Comparison of ENCODE assay signal across 14 cellular contexts in the genomic region with DNA sequence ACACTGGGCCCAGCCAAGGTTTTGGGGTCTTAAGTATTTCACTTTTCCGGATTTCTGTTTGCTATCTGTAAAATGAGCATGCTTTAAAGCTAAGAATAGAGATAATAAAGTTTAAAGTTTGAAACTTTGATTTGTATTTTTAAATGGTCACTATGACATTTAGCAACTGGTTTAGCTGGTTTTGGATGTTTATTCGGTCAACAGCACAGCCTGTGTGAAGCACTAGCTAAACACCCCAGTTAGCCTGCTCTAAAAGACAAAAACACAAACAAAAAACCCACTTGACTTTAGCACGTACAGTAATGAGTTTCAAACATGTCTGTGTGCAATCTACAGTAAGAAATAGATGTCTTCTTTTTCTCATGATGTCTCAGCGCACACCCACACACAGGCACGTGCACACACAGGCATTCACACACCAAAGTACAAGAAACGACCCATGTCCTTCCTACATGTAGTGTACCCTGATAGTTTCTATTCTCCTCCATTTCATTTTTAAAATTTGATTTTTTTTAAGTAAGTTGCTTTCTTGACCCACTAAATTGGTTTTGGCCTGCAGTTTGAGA. TPM values are rescaled to one million over a fixed set of nuclear protein-coding genes. Genes with fewer than 3 reads are reported as not detected.
DNase-seq lines count a peak whose midpoint lies in the region; ATAC-seq and TF ChIP-seq lines count a peak whose summit lies in the region.
"Had no signal": no experiment of that assay in that cellular context is flagged by ENCODE, and none has a peak within 500 bp of the region (broad histone marks: within the 10 kb centered on the region; RNA-seq: fewer than 3 reads in every experiment).

No MANE protein-coding gene starts in this region.

- POLR2A ChIA-PET in RWPE1 (lab: Yijun Ruan, JAX; ENCODE audit: low non-redundant PET), result no interaction called here

- H3K36me3 Mint-ChIP-seq in activated naive CD4-positive, alpha-beta T cell treated with anti-CD3 and anti-CD28 coated beads, Interleukin-2, amount 50 U/mL, for 24 hours, result no peaks in the 10 kb centered on the region

- no peak for DNase-seq in activated CD4-positive, CD25-positive, alpha-beta regulatory T cell treated with anti-CD3 and anti-CD28 coated beads, Interleukin-2, amount 50 U/mL, for 72 hours
- DNase-seq in stimulated activated CD4-positive, alpha-beta T cell treated with anti-CD3 and anti-CD28 coated beads, Interleukin-4, amount 100 ng/mL, for 4 hours, result peak; percentile 19 to 30
- DNase-seq in left ventricle myocardium superior (no peak), RWPE1 (ENCODE audit: low spot score) (no peak)
- DNase-seq: GM23248; kidney glomerular epithelial cell; naive thymus-derived CD8-positive, alpha-beta T cell; NCI-H2171; Peyer's patch had no signal

- intact Hi-C loops in left ventricle myocardium superior (cut with micrococcal nuclease), result loop anchor here (5.0 kb wide), 2 partner anchors 463 to 803 kb away; no protein-coding TSS in a partner anchor

- no peak for TF ChIP-seq CTCF in RWPE1 (conservative IDR thresholded peaks at IDR 0.05; ENCODE audit: low read depth)

- no peak overlapping the region for H3K27ac ChIP-seq in RWPE1
- H3K27ac ChIP-seq: Peyer's patch, right atrium auricular region had no signal

- no peaks in the 10 kb centered on the region for H3K27me3 Mint-ChIP-seq in activated naive CD4-positive, alpha-beta T cell treated with anti-CD3 and anti-CD28 coated beads, Interleukin-2, amount 50 U/mL, for 24 hours
- H3K27me3 Mint-ChIP-seq: naive thymus-derived CD8-positive, alpha-beta T cell had no signal

- peak overlapping the region; percentile 43 for H3K27ac Mint-ChIP-seq in activated naive CD4-positive, alpha-beta T cell treated with anti-CD3 and anti-CD28 coated beads, Interleukin-2, amount 50 U/mL, for 24 hours

- H3K4me3 Mint-ChIP-seq in activated naive CD4-positive, alpha-beta T cell treated with anti-CD3 and anti-CD28 coated beads, Interleukin-2, amount 50 U/mL, for 24 hours, result peak overlapping the region; percentile 41
- H3K4me3 Mint-ChIP-seq: naive thymus-derived CD8-positive, alpha-beta T cell had no signal

- CTCF ChIA-PET in RWPE1 (lab: Yijun Ruan, JAX), result interaction anchor here (0.6 to 2.1 kb wide), 3 partner anchors 16 to 202 kb away, joined by 3 to 5 read pairs (median 3); no protein-coding TSS in a partner anchor

- H3K4me1 Mint-ChIP-seq in activated naive CD4-positive, alpha-beta T cell treated with anti-CD3 and anti-CD28 coated beads, Interleukin-2, amount 50 U/mL, for 24 hours, result peaks cover 46% of the 10 kb centered on the region

- ATAC-seq in activated CD4-positive, CD25-positive, alpha-beta regulatory T cell treated with anti-CD3 and anti-CD28 coated beads, Interleukin-2, amount 50 U/mL, for 24 hours, result peak; percentile 37 to 50
- ATAC-seq in GM19351 (IDR thresholded peaks at IDR 0.05; ENCODE audit: unreplicated experiment) (peak; percentile 32), left ventricle myocardium superior (no peak), HG02759 (IDR thresholded peaks at IDR 0.05; ENCODE audit: unreplicated experiment) (no peak)
- ATAC-seq: naive thymus-derived CD8-positive, alpha-beta T cell had no signal

- no peaks in the 10 kb centered on the region for H3K9me3 Mint-ChIP-seq in activated naive CD4-positive, alpha-beta T cell treated with anti-CD3 and anti-CD28 coated beads, Interleukin-2, amount 50 U/mL, for 24 hours
- H3K9me3 Mint-ChIP-seq: naive thymus-derived CD8-positive, alpha-beta T cell had no signal

RNA-seq across cellular contexts. Expression of gene SLC1A2, which starts 29.4 kb away (rescaled TPM):
- 2.7 TPM for total RNA-seq in left ventricle myocardium superior

Comparison
In these comparisons a context has a peak if more than half of its experiments do, and no peak if none do; other contexts are left out.
1. ATAC-seq: peak in activated CD4-positive, CD25-positive, alpha-beta regulatory T cell treated with anti-CD3 and anti-CD28 coated beads, Interleukin-2, amount 50 U/mL, for 24 hours (2 of 2) and GM19351 (single experiment); none in left ventricle myocardium superior (single experiment) and HG02759 (single experiment).
2. DNase-seq: peak in stimulated activated CD4-positive, alpha-beta T cell treated with anti-CD3 and anti-CD28 coated beads, Interleukin-4, amount 100 ng/mL, for 4 hours (2 of 2); none in activated CD4-positive, CD25-positive, alpha-beta regulatory T cell treated with anti-CD3 and anti-CD28 coated beads, Interleukin-2, amount 50 U/mL, for 72 hours (single experiment), left ventricle myocardium superior (single experiment) and RWPE1 (single experiment).